Comparison of ENCODE assay signal across 8 cellular contexts in the genomic region with DNA sequence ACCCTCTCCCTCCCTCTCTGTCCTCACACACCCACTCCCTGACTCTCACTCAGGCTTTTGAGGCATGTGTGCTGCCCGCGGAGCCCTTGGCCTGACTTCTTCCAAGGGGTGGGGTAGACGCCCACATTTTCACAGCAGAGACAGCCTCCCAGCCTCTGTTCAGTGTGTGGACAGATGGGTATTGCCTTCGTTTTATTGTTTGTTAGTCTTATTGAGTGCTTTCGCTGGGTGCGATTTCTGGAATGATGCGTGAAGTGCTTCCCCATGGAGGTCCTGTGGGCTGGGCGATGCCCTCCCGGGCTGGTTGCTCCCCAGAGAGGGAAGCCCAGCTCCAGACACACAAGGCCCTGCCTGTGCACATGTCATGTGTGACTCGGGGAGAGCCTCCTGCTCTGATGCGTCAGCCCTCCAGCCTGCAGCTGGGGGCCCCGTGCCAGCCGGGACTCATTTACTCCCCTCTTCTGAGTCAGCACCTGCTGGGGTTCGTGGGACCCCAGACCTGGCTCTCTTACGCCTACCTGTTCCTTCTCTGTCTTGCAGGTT. TPM values are rescaled to one million over a fixed set of nuclear protein-coding genes. Genes with fewer than 3 reads are reported as not detected.
DNase-seq lines count a peak whose midpoint lies in the region; ATAC-seq and TF ChIP-seq lines count a peak whose summit lies in the region.

No MANE protein-coding gene starts in this region.

- no peak overlapping the region for H3K4me3 ChIP-seq in skin epidermis

- H3K4me3 Mint-ChIP-seq in Calu3 (ENCODE audit: low read depth, unreplicated experiment), result peak overlapping the region; percentile 3

- H3K27me3 Mint-ChIP-seq in Calu3 (ENCODE audit: unreplicated experiment), result no peaks in the 10 kb centered on the region

- no peak for TF ChIP-seq POLR2A in GM18505 (IDR thresholded peaks at IDR 0.05; ENCODE audit: borderline replicate concordance, extremely low read depth, insufficient read depth, insufficient read length)

- no peaks in the 10 kb centered on the region for H3K9me3 Mint-ChIP-seq in Calu3 (ENCODE audit: low read depth, unreplicated experiment)

- CTCF ChIA-PET in Calu3 (lab: Charles Lee), result no interaction called here

- intact Hi-C loops in Calu3 (cut with micrococcal nuclease; ENCODE audit: unreplicated experiment), result no loop called here

- no peak for TF ChIP-seq CTCF in Calu3 (IDR thresholded peaks at IDR 0.05; ENCODE audit: unreplicated experiment)

- peaks cover 47% of the 10 kb centered on the region for H3K36me3 Mint-ChIP-seq in Calu3 (ENCODE audit: insufficient read depth, unreplicated experiment)

- H3K27ac ChIP-seq in skin epidermis, result peak overlapping the region in 13 of 21 experiments; percentile 2 to 57 (median 37)

- BruUV-seq in Calu3 (replicated peaks; lab: Mats Ljungman, UMichigan), result no TSS peak

- H3K27ac Mint-ChIP-seq in Calu3 (ENCODE audit: unreplicated experiment), result no peak overlapping the region

- H3K4me1 Mint-ChIP-seq in Calu3 (ENCODE audit: low read depth, unreplicated experiment), result peaks cover 28% of the 10 kb centered on the region

- ATAC-seq in esophagus mucosa (peak; percentile 65), HG03095 (IDR thresholded peaks at IDR 0.05; ENCODE audit: unreplicated experiment) (no peak), HG03378 (IDR thresholded peaks at IDR 0.05; ENCODE audit: unreplicated experiment) (no peak), GM19455 (IDR thresholded peaks at IDR 0.05; ENCODE audit: unreplicated experiment) (no peak), GM18505 (IDR thresholded peaks at IDR 0.05; ENCODE audit: unreplicated experiment) (no peak)

- DNase-seq in Calu3, result peak; percentile 9
- DNase-seq in T-helper 22 cell (ENCODE audit: low read depth), result peak; percentile 30

RNA-seq across cellular contexts. Expression of a gene that starts 14.7 kb away (rescaled TPM):
- total RNA-seq in Calu3 (2022), result 202 and 214 TPM in 2 replicates
- total RNA-seq in esophagus mucosa, result 134 TPM

RNA-seq across cellular contexts. Expression of a gene that starts 42.5 kb away (rescaled TPM):
- total RNA-seq in Calu3 (2022) (105 and 116 TPM in 2 replicates), esophagus mucosa (2,371 TPM)

RNA-seq across cellular contexts. Expression of a gene that starts 55.8 kb away (rescaled TPM):
- total RNA-seq in Calu3 (2022) (37.2 and 49.4 TPM in 2 replicates), esophagus mucosa (30.8 TPM)

Comparison
In these comparisons a context has a peak if more than half of its experiments do, and no peak if none do; other contexts are left out.
1. RNA of a gene that starts 42.5 kb away (total RNA-seq): 2,371 TPM in esophagus mucosa (single experiment); 105 to 116 TPM in Calu3; every median in the first group is over 10 times any median in the second.